In genomic region chr9:76415154-76415553, GRCh38 we compare ENCODE assay signal across 17 cellular contexts. TPM values are rescaled to one million over a fixed set of nuclear protein-coding genes. Genes with fewer than 3 reads are reported as not detected.
A peak's percentile ranks its signal among the peaks of the same experiment; 100 is the strongest.
DNase-seq lines count a peak whose midpoint lies in the region; ATAC-seq, FAIRE-seq and TF ChIP-seq lines count a peak whose summit lies in the region.
"Had no signal": no experiment of that assay in that cellular context is flagged by ENCODE, and none has a peak within 500 bp of the region (broad histone marks: within the 10 kb centered on the region; RNA-seq: fewer than 3 reads in every experiment).

No MANE protein-coding gene starts in this region.

- no TSS peak for BruUV-seq in MCF 10A (replicated peaks; lab: Mats Ljungman, UMichigan)
- no TSS peak for BruUV-seq in mammary epithelial cell (replicated peaks; lab: Mats Ljungman, UMichigan)
- no TSS peak for BruUV-seq in OCI-LY7 (replicated peaks; lab: Mats Ljungman, UMichigan)

- H4K5ac ChIP-seq in H1 (ENCODE audit: insufficient read length, low read depth, low read length): no peak overlapping the region

- no peak overlapping the region for H2AFZ ChIP-seq in mammary epithelial cell (ENCODE audit: low read depth, low read length)
- H2AFZ ChIP-seq in OCI-LY7 (ENCODE audit: low read length): peak overlapping the region; percentile 81; the same call in 1 of the 2 replicates
- no peak overlapping the region for H2AFZ ChIP-seq in H1 (ENCODE audit: low read length)
- H2AFZ ChIP-seq in smooth muscle cell (ENCODE audit: low read depth): no peak overlapping the region

- no peak for TF ChIP-seq RAD21 in H1 (IDR thresholded peaks at IDR 0.05 in 1 of 2, conservative IDR thresholded peaks at IDR 0.05 in 1 of 2; ENCODE audit: low read depth in 2 of 2, low read length in 2 of 2)

- intact Hi-C loops in MCF 10A (cut with micrococcal nuclease) (no loop called here), mammary epithelial cell (cut with micrococcal nuclease) (no loop called here), OCI-LY7 (cut with micrococcal nuclease; ENCODE audit: unreplicated experiment) (no loop called here), left cardiac atrium (cut with DNase I) (no loop called here)

- H3K9me2 ChIP-seq in OCI-LY7 (ENCODE audit: insufficient read depth, low read length): no peaks in the 10 kb centered on the region

- peaks cover 8% of the 10 kb centered on the region for H3K9me3 Mint-ChIP-seq in MCF 10A (ENCODE audit: unreplicated experiment)

- no peak overlapping the region for H2AK5ac ChIP-seq in H1 (ENCODE audit: low read depth, low read length)

- H3K36me3 ChIP-seq in mammary epithelial cell (ENCODE audit: insufficient read depth, low read length) (no peaks in the 10 kb centered on the region), OCI-LY7 (ENCODE audit: insufficient read depth, low read length) (peaks cover 6% of the 10 kb centered on the region; the same call in 1 of the 2 replicates), H1 (ENCODE audit: control insufficient read depth in 2 of 4, insufficient read depth in 4 of 4, low read length in 3 of 4) (no peaks in the 10 kb centered on the region), skeletal muscle satellite cell (ENCODE audit: insufficient read depth, low read length) (no peaks in the 10 kb centered on the region), smooth muscle cell (ENCODE audit: low read depth) (no peaks in the 10 kb centered on the region)

- no peaks in the 10 kb centered on the region for H3K23me2 ChIP-seq in H1 (ENCODE audit: low read depth, low read length)

- H2BK120ac ChIP-seq in H1 (replicated peaks; ENCODE audit: low read depth, low read length): no peak overlapping the region

- no peaks in the 10 kb centered on the region for H3K36me3 Mint-ChIP-seq in MCF 10A (ENCODE audit: insufficient read depth, unreplicated experiment)

- FAIRE-seq in H1 (lab: Jason Lieb, UNC): no peak
- FAIRE-seq: HTR-8/SVneo, RCC 7860, TTC549, urothelium cell line had no signal

- H3K27me3 Mint-ChIP-seq in MCF 10A (ENCODE audit: insufficient read depth, unreplicated experiment): no peaks in the 10 kb centered on the region

- 100% methylated on average over 2 of the region's 2 CpGs for WGBS in mammary epithelial cell (ENCODE audit: low coverage, missing lambda C conversion rate)
- WGBS in H1 (ENCODE audit: extremely low coverage in 1 of 2, insufficient coverage in 1 of 2, insufficient read length in 1 of 2, insufficient replicate concordance in 2 of 2, low coverage in 1 of 2, low lambda C conversion rate in 2 of 2, missing lambda C conversion rate in 1 of 2), 2 experiments: 91% methylated on average over 2 of the region's 2 CpGs; no CpG with 5 or more reads in 1 of the 2 experiments
- WGBS in smooth muscle cell (ENCODE audit: low lambda C conversion rate): 66% methylated on average over 2 of the region's 2 CpGs

- H3K23ac ChIP-seq in H1 (ENCODE audit: insufficient read length): no peak overlapping the region

- CTCF ChIA-PET in MCF 10A (lab: Yijun Ruan, JAX): no interaction called here
- CTCF ChIA-PET in mammary epithelial cell (lab: Charles Lee; ENCODE audit: low non-redundant PET): no interaction called here
- CTCF ChIA-PET in OCI-LY7 (lab: Charles Lee; ENCODE audit: unreplicated experiment): no interaction called here
- CTCF ChIA-PET in H1 (lab: Charles Lee; ENCODE audit: partially characterized antibody): interaction anchor here (0.6 to 1.1 kb wide), 2 partner anchors 45 to 118 kb away, joined by 3 to 4 read pairs; no protein-coding TSS in a partner anchor

- H3K9ac ChIP-seq in mammary epithelial cell (ENCODE audit: insufficient read depth, low read length) (no peak overlapping the region), H1 (replicated peaks in 1 of 4; ENCODE audit: extremely low read depth in 1 of 4, low read depth in 3 of 4, low read length in 3 of 4) (no peak overlapping the region), skeletal muscle satellite cell (ENCODE audit: low read depth, low read length) (peak overlapping the region; percentile 5), smooth muscle cell (ENCODE audit: low read depth) (no peak overlapping the region)

- H2BK5ac ChIP-seq in H1 (ENCODE audit: low read depth, low read length): 0 out of 2 replicates have a peak overlapping the region, but pooled peaks have one; percentile 7

- no peak overlapping the region for H4K8ac ChIP-seq in H1 (ENCODE audit: extremely low read depth, insufficient read depth, low read length)

- no peak overlapping the region for H3K4ac ChIP-seq in H1 (replicated peaks; ENCODE audit: insufficient read length, low read depth, low read length)

- H3K27ac Mint-ChIP-seq in MCF 10A (ENCODE audit: low read depth, unreplicated experiment): no peak overlapping the region
- H3K27ac Mint-ChIP-seq: activated T-cell treated with anti-CD3 and anti-CD28 coated beads, Interleukin-2, amount 50 U/mL, for 72 hours had no signal

- no peak overlapping the region for H3K56ac ChIP-seq in H1 (replicated peaks; ENCODE audit: insufficient read length, low read depth, low read length)

- no peak for TF ChIP-seq EP300 in H1 (IDR thresholded peaks at IDR 0.05; ENCODE audit: borderline replicate concordance in 1 of 2, low read depth in 2 of 2, low read length in 2 of 2)

- no peaks in the 10 kb centered on the region for H3F3A ChIP-seq in smooth muscle cell (ENCODE audit: low read depth)

- no peak for ATAC-seq in HG03342 (IDR thresholded peaks at IDR 0.05; ENCODE audit: unreplicated experiment)
- no peak for ATAC-seq in left cardiac atrium
- ATAC-seq: naive thymus-derived CD4-positive, alpha-beta T cell had no signal

- no peaks in the 10 kb centered on the region for H3K79me1 ChIP-seq in H1 (ENCODE audit: low read depth, low read length)

- H2BK12ac ChIP-seq in H1 (ENCODE audit: low read depth, low read length): no peak overlapping the region

- H3K79me2 ChIP-seq in mammary epithelial cell (ENCODE audit: insufficient read depth, low read length) (no peaks in the 10 kb centered on the region), OCI-LY7 (ENCODE audit: insufficient read depth, low read depth, low read length) (no peaks in the 10 kb centered on the region), H1 (ENCODE audit: control insufficient read depth in 1 of 2, insufficient read depth in 2 of 2, low read length in 2 of 2) (no peaks in the 10 kb centered on the region), smooth muscle cell (ENCODE audit: low read depth) (no peaks in the 10 kb centered on the region)

- TF ChIP-seq CTCF in MCF 10A (IDR thresholded peaks at IDR 0.05; ENCODE audit: unreplicated experiment) (no peak), mammary epithelial cell (conservative IDR thresholded peaks at IDR 0.05 in 1 of 2, IDR thresholded peaks at IDR 0.05 in 1 of 2; ENCODE audit: extremely low read depth in 1 of 2, insufficient read depth in 1 of 2, low read depth in 1 of 2, low read length in 2 of 2) (no peak), OCI-LY7 (conservative IDR thresholded peaks at IDR 0.05; ENCODE audit: low read length) (no peak), H1 (IDR thresholded peaks at IDR 0.05; ENCODE audit: control extremely low read depth in 1 of 3, insufficient read depth in 1 of 3, low read depth in 1 of 3, low read length in 3 of 3) (no peak), smooth muscle cell (IDR thresholded peaks at IDR 0.05; ENCODE audit: borderline replicate concordance, insufficient read depth, poor library complexity, severe bottlenecking) (no peak)

- dilution Hi-C loops in mammary epithelial cell (cut with HindIII; ENCODE audit: low sequenced_read_pairs): no loop called here

- H3K27me3 ChIP-seq in mammary epithelial cell (ENCODE audit: insufficient read depth, low read length) (no peaks in the 10 kb centered on the region), H1 (replicated peaks in 1 of 4; ENCODE audit: control insufficient read depth in 3 of 4, extremely low read depth in 1 of 4, insufficient read depth in 3 of 4, low read length in 3 of 4) (peaks cover 0 to 4% (median 0%) of the 10 kb centered on the region in 4 experiments; a peak in 1 of 7 replicates), skeletal muscle satellite cell (ENCODE audit: control insufficient read depth, insufficient read depth, low read length) (no peaks in the 10 kb centered on the region), smooth muscle cell (ENCODE audit: low read depth) (no peaks in the 10 kb centered on the region)

- in situ Hi-C loops in mammary epithelial cell (cut with MboI; ENCODE audit: low sequenced_read_pairs in 2 of 2): no loop called here

- peak; percentile 42 for DNase-seq in MCF 10A (ENCODE audit: unreplicated experiment)
- DNase-seq in mammary epithelial cell: no peak
- no peak for DNase-seq in OCI-LY7 (ENCODE audit: low spot score)
- no peak for DNase-seq in H1 (ENCODE audit: low read depth in 1 of 2, low spot score in 2 of 2)
- DNase-seq in left cardiac atrium: no peak
- DNase-seq in smooth muscle cell (lab: John Stamatoyannopoulos, UW; ENCODE audit: unreplicated experiment): no peak
- DNase-seq: activated CD4-positive, alpha-beta T cell treated with anti-CD3 and anti-CD28 coated beads, Interleukin-2, amount 50 U/mL, for 1 hour; activated T-cell treated with anti-CD3 and anti-CD28 coated beads, Interleukin-2, amount 50 U/mL, for 72 hours; naive thymus-derived CD4-positive, alpha-beta T cell; NCI-H1694 treated with DMSO at 0.1 percent for 48 hours; NCI-H526 had no signal

- no peak overlapping the region; the same call in 1 of the 2 replicates for H2BK20ac ChIP-seq in H1 (ENCODE audit: low read length)

- no peak overlapping the region for H3K27ac ChIP-seq in mammary epithelial cell (ENCODE audit: insufficient read depth, low read depth, low read length)
- H3K27ac ChIP-seq in OCI-LY7 (ENCODE audit: low read depth, low read length, poor library complexity, severe bottlenecking): no peak overlapping the region
- no peak overlapping the region for H3K27ac ChIP-seq in H1 (ENCODE audit: low read depth, low read length)
- H3K27ac ChIP-seq in smooth muscle cell (ENCODE audit: low read depth): no peak overlapping the region

- no peaks in the 10 kb centered on the region for H4K20me1 ChIP-seq in mammary epithelial cell (ENCODE audit: insufficient read depth, low read length)
- H4K20me1 ChIP-seq in OCI-LY7 (ENCODE audit: insufficient read depth, low read length): no peaks in the 10 kb centered on the region
- no peaks in the 10 kb centered on the region for H4K20me1 ChIP-seq in H1 (replicated peaks in 1 of 2; ENCODE audit: control insufficient read depth in 1 of 2, insufficient read depth in 2 of 2, low read length in 2 of 2)
- no peaks in the 10 kb centered on the region for H4K20me1 ChIP-seq in smooth muscle cell (ENCODE audit: low read depth)

- H3K4me2 ChIP-seq in mammary epithelial cell (ENCODE audit: insufficient read depth, low read depth, low read length): no peak overlapping the region
- H3K4me2 ChIP-seq in OCI-LY7 (ENCODE audit: low read length): no peak overlapping the region
- H3K4me2 ChIP-seq in H1 (ENCODE audit: insufficient read depth in 1 of 2, low read depth in 2 of 2, low read length in 2 of 2): no peak overlapping the region
- peak overlapping the region; percentile 9 for H3K4me2 ChIP-seq in skeletal muscle satellite cell (ENCODE audit: low read length)
- H3K4me2 ChIP-seq in smooth muscle cell: no peak overlapping the region

- H3K18ac ChIP-seq in H1 (ENCODE audit: extremely low read depth, low read length): no peak overlapping the region

- H3K4me3 ChIP-seq in mammary epithelial cell (replicated peaks in 1 of 3; ENCODE audit: insufficient read depth in 1 of 3, low read depth in 2 of 3, low read length in 3 of 3) (no peak overlapping the region), OCI-LY7 (ENCODE audit: low read depth, low read length, poor library complexity, severe bottlenecking) (no peak overlapping the region), H1 (ENCODE audit: extremely low read depth in 1 of 4, insufficient read depth in 2 of 4, low read depth in 3 of 4, low read length in 4 of 4) (no peak overlapping the region), skeletal muscle satellite cell (ENCODE audit: low read length) (no peak overlapping the region), smooth muscle cell (no peak overlapping the region)

- no peak overlapping the region for H4K91ac ChIP-seq in H1 (replicated peaks; ENCODE audit: insufficient read length, low read length)

- H2BK15ac ChIP-seq in H1 (ENCODE audit: low read length): 0 out of 2 replicates have a peak overlapping the region, but pooled peaks have one; percentile 65

- no peak overlapping the region for H3K4me3 Mint-ChIP-seq in MCF 10A (ENCODE audit: unreplicated experiment)
- H3K4me3 Mint-ChIP-seq: naive thymus-derived CD4-positive, alpha-beta T cell had no signal

- H3K4me1 Mint-ChIP-seq in MCF 10A (ENCODE audit: insufficient read depth, unreplicated experiment): peaks cover 13% of the 10 kb centered on the region

- no peak for TF ChIP-seq POLR2A in H1 (IDR thresholded peaks at IDR 0.05; ENCODE audit: control extremely low read depth in 1 of 2, low read depth in 2 of 2, low read length in 2 of 2)

- POLR2A ChIA-PET in MCF 10A (lab: Yijun Ruan, JAX): no interaction called here
- POLR2A ChIA-PET in OCI-LY7 (lab: Charles Lee): no interaction called here
- POLR2A ChIA-PET in H1 (lab: Charles Lee; ENCODE audit: partially characterized antibody): interaction anchor here (0.8 kb wide), 1 partner anchor 14 kb away, joined by 3 read pairs; no protein-coding TSS in a partner anchor

- no peak overlapping the region for H3K14ac ChIP-seq in H1 (ENCODE audit: insufficient read length)

- H3K4me1 ChIP-seq in mammary epithelial cell (ENCODE audit: insufficient read depth, low read length): no peaks in the 10 kb centered on the region
- peaks cover 24% of the 10 kb centered on the region for H3K4me1 ChIP-seq in OCI-LY7 (ENCODE audit: insufficient read depth, low read length, poor library complexity, severe bottlenecking)
- peaks cover 0 to 6% (median 0%) of the 10 kb centered on the region in 4 experiments; a peak in 2 of 7 replicates for H3K4me1 ChIP-seq in H1 (replicated peaks in 1 of 4; ENCODE audit: control insufficient read depth in 3 of 4, insufficient read depth in 4 of 4, low read length in 3 of 4)
- peaks cover 24% of the 10 kb centered on the region for H3K4me1 ChIP-seq in skeletal muscle satellite cell (ENCODE audit: control insufficient read depth, insufficient read depth, low read length)
- H3K4me1 ChIP-seq in smooth muscle cell (ENCODE audit: low read depth): no peaks in the 10 kb centered on the region

- H3K9me3 ChIP-seq in mammary epithelial cell (replicated peaks; ENCODE audit: insufficient read depth, low read length): no peaks in the 10 kb centered on the region
- H3K9me3 ChIP-seq in OCI-LY7 (ENCODE audit: low read length): peaks cover 17% of the 10 kb centered on the region
- H3K9me3 ChIP-seq in H1 (ENCODE audit: insufficient read depth in 2 of 2, low read depth in 1 of 2, low read length in 1 of 2): peaks cover 0 to 4% of the 10 kb centered on the region in 2 experiments; a peak in 2 of 4 replicates
- no peaks in the 10 kb centered on the region for H3K9me3 ChIP-seq in skeletal muscle satellite cell (replicated peaks; ENCODE audit: low read length)
- no peaks in the 10 kb centered on the region for H3K9me3 ChIP-seq in smooth muscle cell (replicated peaks; ENCODE audit: low read depth)

RNA-seq across cellular contexts. Expression of gene RFK, which starts 20.9 kb away (rescaled TPM):
- total RNA-seq in MCF 10A (2022): 22.6 and 27.0 TPM in 2 replicates
- total RNA-seq in mammary epithelial cell: 10 to 100 TPM; 18.2 to 32.3 TPM
- polyA plus RNA-seq in mammary epithelial cell: 12.6 TPM
- 10.6 TPM for polyA minus RNA-seq in mammary epithelial cell
- total RNA-seq in OCI-LY7 (2014; rRNA removed; shearing (Covaris generic)): 25.4 and 37.8 TPM in 2 replicates
- total RNA-seq in OCI-LY7 (2022): 27.9 and 28.7 TPM in 2 replicates
- total RNA-seq in H1 (2021; fragmentation: NEBNext Ultra II Directional; extraction: Animal tissue kit (Norgen Biotek cat#: 25700)): 10.6 and 14.9 TPM in 2 replicates
- 3.7 and 4.3 TPM in 2 replicates for polyA plus RNA-seq in H1 (2011; rRNA removed)
- polyA plus RNA-seq in H1 (2011; cell fraction: cytosol; rRNA removed): 6.0 TPM
- polyA plus RNA-seq in H1 (2011; cell fraction: nucleus; rRNA removed): 4.7 TPM
- 3.7 to 6.8 TPM (median 5.7 TPM) in 4 replicates for polyA plus RNA-seq in H1 (2012, experiment 1 of 2)
- polyA plus RNA-seq in H1 (2012, experiment 2 of 2): 2.2 TPM
- polyA plus RNA-seq in H1 (2013, experiment 1 of 2): 9.6 TPM
- 8.8 TPM for polyA plus RNA-seq in H1 (2013, experiment 2 of 2)
- 2.3 and 2.7 TPM in 2 replicates for polyA minus RNA-seq in H1 (2011; rRNA and poly(A)+ RNA removed)
- 2.7 TPM for polyA minus RNA-seq in H1 (2011; cell fraction: cytosol; rRNA and poly(A)+ RNA removed)
- polyA minus RNA-seq in H1 (2011; cell fraction: nucleus; rRNA and poly(A)+ RNA removed): 8.9 TPM
- total RNA-seq in skeletal muscle satellite cell (2012; rRNA removed): 20.3 and 28.9 TPM in 2 replicates
- total RNA-seq in left cardiac atrium: 10 to 100 TPM; 18.3 to 23.3 TPM
- 22.8 and 25.2 TPM in 2 replicates for total RNA-seq in smooth muscle cell
- polyA plus RNA-seq in smooth muscle cell: 14.2 and 18.3 TPM in 2 replicates

RNA-seq across cellular contexts. Expression of gene GCNT1, which starts 43.8 kb away (rescaled TPM):
- total RNA-seq in MCF 10A (2022) (11.5 and 12.4 TPM in 2 replicates), mammary epithelial cell (10 to 100 TPM; 39.8 to 97.0 TPM), OCI-LY7 (2022) (29.5 and 38.4 TPM in 2 replicates), left cardiac atrium (1 to 10 TPM; 4.3 to 8.4 TPM), smooth muscle cell (7.1 and 17.2 TPM in 2 replicates)
- polyA plus RNA-seq in mammary epithelial cell (50.6 TPM), H1 (2011; rRNA removed) (16.5 and 16.6 TPM in 2 replicates), smooth muscle cell (4.9 and 5.6 TPM in 2 replicates)
- 21.4 TPM for polyA minus RNA-seq in mammary epithelial cell
- total RNA-seq in OCI-LY7 (2014; rRNA removed; shearing (Covaris generic)): 10.8 and 18.2 TPM in 2 replicates
- total RNA-seq in H1 (2021; fragmentation: NEBNext Ultra II Directional; extraction: Animal tissue kit (Norgen Biotek cat#: 25700)): 8.8 and 13.0 TPM in 2 replicates
- 13.1 TPM for polyA plus RNA-seq in H1 (2011; cell fraction: cytosol; rRNA removed)
- 6.9 TPM for polyA plus RNA-seq in H1 (2011; cell fraction: nucleus; rRNA removed)
- polyA plus RNA-seq in H1 (2012, experiment 1 of 2): 12.7 to 27.4 TPM (median 22.8 TPM) in 4 replicates
- 2.3 TPM for polyA plus RNA-seq in H1 (2012, experiment 2 of 2)
- 7.8 TPM for polyA plus RNA-seq in H1 (2013, experiment 1 of 2)
- polyA plus RNA-seq in H1 (2013, experiment 2 of 2): 8.8 TPM
- polyA minus RNA-seq in H1 (2011; rRNA and poly(A)+ RNA removed): 44.6 and 48.6 TPM in 2 replicates
- polyA minus RNA-seq in H1 (2011; cell fraction: cytosol; rRNA and poly(A)+ RNA removed): 9.0 TPM
- polyA minus RNA-seq in H1 (2011; cell fraction: nucleus; rRNA and poly(A)+ RNA removed): 14.6 TPM
- 20.8 and 22.3 TPM in 2 replicates for total RNA-seq in skeletal muscle satellite cell (2012; rRNA removed)
